1 cellular context compared by ENCODE assay signal in the genomic region with DNA sequence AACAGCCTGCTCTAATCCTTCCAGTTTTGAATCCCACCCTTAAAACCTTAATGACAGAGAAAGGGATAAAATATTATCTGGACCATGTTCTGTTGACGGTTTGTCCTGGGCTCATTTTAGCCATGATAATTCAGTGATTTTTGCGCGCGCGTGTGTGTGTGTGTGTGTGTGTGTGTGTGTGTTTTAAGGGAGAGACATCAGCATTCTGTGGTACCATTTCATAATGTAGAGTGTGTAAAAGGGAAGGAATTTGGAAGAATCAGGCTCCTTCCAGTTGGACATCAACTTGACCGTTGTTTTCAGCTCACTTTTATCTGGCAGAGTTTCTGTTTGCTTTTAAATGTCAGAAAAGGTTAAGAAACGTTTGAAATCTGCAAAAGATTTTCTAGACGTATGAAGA.
TF ChIP-seq lines count a peak whose summit lies in the region.

No MANE protein-coding gene starts in this region.

TF ChIP-seq in IMR-90, 13 proteins besides CTCF, POLR2A, EP300 and RAD21:
- TF ChIP-seq MAFK (IDR thresholded peaks at IDR 0.05; ENCODE audit: low read depth, low read length) (no peak), BHLHE40 (IDR thresholded peaks at IDR 0.05; ENCODE audit: low read depth, low read length) (no peak), CHD1 (IDR thresholded peaks at IDR 0.05; ENCODE audit: low read depth, low read length) (no peak), SMC3 (IDR thresholded peaks at IDR 0.05; ENCODE audit: low read depth, low read length) (no peak), FOS (IDR thresholded peaks at IDR 0.05; ENCODE audit: low read depth, low read length) (no peak), RFX5 (IDR thresholded peaks at IDR 0.05; ENCODE audit: low read depth, low read length) (no peak), MXI1 (IDR thresholded peaks at IDR 0.05; ENCODE audit: borderline replicate concordance, low read depth, low read length) (no peak), CEBPB (IDR thresholded peaks at IDR 0.05; ENCODE audit: low read depth, low read length) (no peak), RCOR1 (IDR thresholded peaks at IDR 0.05; ENCODE audit: insufficient replicate concordance, low read length) (no peak), NFE2L2 (IDR thresholded peaks at IDR 0.05; ENCODE audit: low read depth, low read length) (no peak), MAZ (IDR thresholded peaks at IDR 0.05; ENCODE audit: borderline replicate concordance, low read depth, low read length) (no peak)
- TF ChIP-seq, protein P1, sequence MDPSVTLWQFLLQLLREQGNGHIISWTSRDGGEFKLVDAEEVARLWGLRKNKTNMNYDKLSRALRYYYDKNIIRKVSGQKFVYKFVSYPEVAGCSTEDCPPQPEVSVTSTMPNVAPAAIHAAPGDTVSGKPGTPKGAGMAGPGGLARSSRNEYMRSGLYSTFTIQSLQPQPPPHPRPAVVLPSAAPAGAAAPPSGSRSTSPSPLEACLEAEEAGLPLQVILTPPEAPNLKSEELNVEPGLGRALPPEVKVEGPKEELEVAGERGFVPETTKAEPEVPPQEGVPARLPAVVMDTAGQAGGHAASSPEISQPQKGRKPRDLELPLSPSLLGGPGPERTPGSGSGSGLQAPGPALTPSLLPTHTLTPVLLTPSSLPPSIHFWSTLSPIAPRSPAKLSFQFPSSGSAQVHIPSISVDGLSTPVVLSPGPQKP (IDR thresholded peaks at IDR 0.05; ENCODE audit: borderline replicate concordance, low read depth, low read length) = no peak
- TF ChIP-seq, protein P2, sequence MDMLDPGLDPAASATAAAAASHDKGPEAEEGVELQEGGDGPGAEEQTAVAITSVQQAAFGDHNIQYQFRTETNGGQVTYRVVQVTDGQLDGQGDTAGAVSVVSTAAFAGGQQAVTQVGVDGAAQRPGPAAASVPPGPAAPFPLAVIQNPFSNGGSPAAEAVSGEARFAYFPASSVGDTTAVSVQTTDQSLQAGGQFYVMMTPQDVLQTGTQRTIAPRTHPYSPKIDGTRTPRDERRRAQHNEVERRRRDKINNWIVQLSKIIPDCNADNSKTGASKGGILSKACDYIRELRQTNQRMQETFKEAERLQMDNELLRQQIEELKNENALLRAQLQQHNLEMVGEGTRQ (IDR thresholded peaks at IDR 0.05; ENCODE audit: low read depth, low read length) = no peak
